ENCODE assay signal across 1 cellular context in genomic region chr10:117163061-117163953, GRCh38.
A peak's percentile ranks its signal among the peaks of the same experiment; 100 is the strongest.
TF ChIP-seq lines count a peak whose summit lies in the region.

No MANE protein-coding gene starts in this region.

TF ChIP-seq in HEK293, 187 proteins besides CTCF, POLR2A, EP300 and RAD21 (continued from another document):
- TF ChIP-seq PRDM4 (tag by site-specific recombination; IDR thresholded peaks at IDR 0.05) (no peak), ZFHX2 (tag by site-specific recombination; conservative IDR thresholded peaks at IDR 0.05) (peak; percentile 40; the same call in 1 of the 2 replicates), REPIN1 (tag by site-specific recombination; IDR thresholded peaks at IDR 0.05; ENCODE audit: low read depth) (no peak), ZNF169 (tag by site-specific recombination; IDR thresholded peaks at IDR 0.05) (no peak), ZBTB20 (tag by site-specific recombination; IDR thresholded peaks at IDR 0.05) (peak; percentile 70; the same call in 1 of the 2 replicates), ZNF394 (tag by site-specific recombination; IDR thresholded peaks at IDR 0.05; ENCODE audit: borderline replicate concordance) (no peak), ZNF175 (tag by site-specific recombination; IDR thresholded peaks at IDR 0.05) (no peak), SP3 (tag by site-specific recombination; IDR thresholded peaks at IDR 0.05) (peak; percentile 49), SP2 (tag by site-specific recombination; IDR thresholded peaks at IDR 0.05) (peak; percentile 56), KLF17 (tag by site-specific recombination; IDR thresholded peaks at IDR 0.05) (no peak), ZNF248 (tag by site-specific recombination; IDR thresholded peaks at IDR 0.05) (no peak), PATZ1 (tag by site-specific recombination; IDR thresholded peaks at IDR 0.05) (peak; percentile 67; the same call in 1 of the 2 replicates), ZNF514 (tag by site-specific recombination; IDR thresholded peaks at IDR 0.05) (no peak), ZFP37 (tag by site-specific recombination; IDR thresholded peaks at IDR 0.05) (peak; percentile 32; the same call in 1 of the 2 replicates), ZNF76 (tag by site-specific recombination; IDR thresholded peaks at IDR 0.05; ENCODE audit: borderline replicate concordance, low read depth) (0 out of 2 replicates have a peak, but pooled peaks have one; percentile 21), ZNF510 (tag by site-specific recombination; IDR thresholded peaks at IDR 0.05; ENCODE audit: insufficient replicate concordance) (no peak), ZNF600 (tag by site-specific recombination; IDR thresholded peaks at IDR 0.05) (peak; percentile 81), GLIS1 (tag by site-specific recombination; IDR thresholded peaks at IDR 0.05) (peak; percentile 16; the same call in 1 of the 2 replicates), ZNF37A (tag by site-specific recombination; IDR thresholded peaks at IDR 0.05) (no peak), ZEB2 (tag by site-specific recombination; IDR thresholded peaks at IDR 0.05) (peak; percentile 65), ZNF692 (tag by site-specific recombination; IDR thresholded peaks at IDR 0.05) (peak; percentile 86), ZNF560 (tag by site-specific recombination; IDR thresholded peaks at IDR 0.05; ENCODE audit: borderline replicate concordance) (no peak), ZNF335 (tag by site-specific recombination; conservative IDR thresholded peaks at IDR 0.05) (peak; percentile 71), ZBTB11 (tag by site-specific recombination; conservative IDR thresholded peaks at IDR 0.05; ENCODE audit: low read depth) (0 out of 2 replicates have a peak, but pooled peaks have one; percentile 3), ZNF18 (tag by site-specific recombination; IDR thresholded peaks at IDR 0.05) (0 out of 2 replicates have a peak, but pooled peaks have one; percentile 36), ZBTB48 (tag by site-specific recombination; IDR thresholded peaks at IDR 0.05) (peak; percentile 13; the same call in 1 of the 2 replicates), ZNF2 (tag by site-specific recombination; IDR thresholded peaks at IDR 0.05) (0 out of 2 replicates have a peak, but pooled peaks have one; percentile 48), ZNF501 (tag by site-specific recombination; IDR thresholded peaks at IDR 0.05) (0 out of 2 replicates have a peak, but pooled peaks have one; percentile 30), ZNF133 (tag by site-specific recombination; IDR thresholded peaks at IDR 0.05) (no peak), GLIS2 (tag by site-specific recombination; IDR thresholded peaks at IDR 0.05) (peak; percentile 86), KLF8 (tag by site-specific recombination; IDR thresholded peaks at IDR 0.05) (no peak), ZBTB17 (tag by site-specific recombination; IDR thresholded peaks at IDR 0.05) (peak; percentile 59), MEIS1 (CRISPR knock-in tag; IDR thresholded peaks at IDR 0.05; ENCODE audit: borderline replicate concordance) (no peak), KLF1 (tag by site-specific recombination; IDR thresholded peaks at IDR 0.05) (no peak), ZFP69B (tag by site-specific recombination; IDR thresholded peaks at IDR 0.05) (peak; percentile 83; the same call in 1 of the 2 replicates), ZNF660 (tag by site-specific recombination; IDR thresholded peaks at IDR 0.05) (peak; percentile 37; the same call in 1 of the 2 replicates)
